ENCODE assay signal across 30 cellular contexts in genomic region chr7:101465131-101465530, GRCh38.
DNase-seq lines count a peak whose midpoint lies in the region; ATAC-seq lines count a peak whose summit lies in the region.
"Had no signal": no experiment of that assay in that cellular context is flagged by ENCODE, and none has a peak within 500 bp of the region (broad histone marks: within the 10 kb centered on the region; RNA-seq: fewer than 3 reads in every experiment).

No MANE protein-coding gene starts in this region.

- ATAC-seq in activated T-helper 17 cell treated with anti-CD3 and anti-CD28 coated beads, Interleukin-2, amount 50 U/mL, for 72 hours (replicated peaks) = no peak
- ATAC-seq in natural killer cell treated with Interleukin-12 subunit alpha and Interleukin-12 subunit beta and Interleukin-15 and Interleukin-18, amount 100 ng/mL, for 72 hours = no peak
- ATAC-seq: K562; left ventricle myocardium superior; PC-3; right lobe of liver; stimulated activated naive CD8-positive, alpha-beta T cell treated with anti-CD3 and anti-CD28 coated beads, Interleukin-15, amount 100 ng/mL, for 72 hours had no signal

- H3K9ac ChIP-seq in BLaER1 treated with 17β-estradiol and CSF1 and Interleukin-3, amounts not matched to agents 10 nM and 100 nM = peak overlapping the region in 7 of 11 experiments; percentile 9 to 62 (median 39); a peak in 9 of 22 replicates
- H3K9ac ChIP-seq: parathyroid adenoma had no signal

- no peaks in the 10 kb centered on the region for H3K36me3 ChIP-seq in BLaER1 treated with 17β-estradiol and CSF1 and Interleukin-3, amounts not matched to agents 10 nM and 100 nM
- H3K36me3 ChIP-seq: right lobe of liver, thyroid gland had no signal

- H3K4me1 Mint-ChIP-seq in T-helper 1 cell treated with Interleukin-12 subunit alpha and Interleukin-12 subunit beta and Interleukin-4 antibody, amounts not matched to agents 30 μg/mL and 1 μg/mL, for 36 hours (ENCODE audit: low read depth) = peaks cover 12% of the 10 kb centered on the region
- no peaks in the 10 kb centered on the region for H3K4me1 Mint-ChIP-seq in activated T-helper 17 cell treated with anti-CD3 and anti-CD28 coated beads, Interleukin-2, amount 50 U/mL, for 72 hours
- H3K4me1 Mint-ChIP-seq in natural killer cell treated with Interleukin-12 subunit alpha and Interleukin-12 subunit beta and Interleukin-15 and Interleukin-18, amount 100 ng/mL, for 72 hours (ENCODE audit: low read depth in 2 of 2) = peaks cover 4 to 12% of the 10 kb centered on the region in 2 donors

- H4K20me1 ChIP-seq in BLaER1 treated with 17β-estradiol and CSF1 and Interleukin-3, amounts not matched to agents 10 nM and 100 nM = no peaks in the 10 kb centered on the region

- H3K27ac Mint-ChIP-seq in T-helper 1 cell treated with Interleukin-12 subunit alpha and Interleukin-12 subunit beta and Interleukin-4 antibody, amounts not matched to agents 30 μg/mL and 1 μg/mL, for 36 hours = peak overlapping the region; percentile 71
- no peak overlapping the region for H3K27ac Mint-ChIP-seq in activated T-helper 17 cell treated with anti-CD3 and anti-CD28 coated beads, Interleukin-2, amount 50 U/mL, for 72 hours
- H3K27ac Mint-ChIP-seq in natural killer cell treated with Interleukin-12 subunit alpha and Interleukin-12 subunit beta and Interleukin-15 and Interleukin-18, amount 100 ng/mL, for 72 hours = peak overlapping the region in 1 of 2 donors; percentile 86

- H3K4me3 ChIP-seq in BLaER1 treated with 17β-estradiol and CSF1 and Interleukin-3, amounts not matched to agents 10 nM and 100 nM = no peak overlapping the region
- H3K4me3 ChIP-seq: K562, right lobe of liver, thyroid gland had no signal

- DNase-seq in T-helper 1 cell (no peak), DMS114 treated with DMSO at 0.1 percent for 48 hours (lab: John Stamatoyannopoulos, UW; ENCODE audit: unreplicated experiment) (no peak), ecto neural progenitor cell (ENCODE audit: low spot score) (no peak), NCI-H82 treated with DMSO at 0.1 percent for 48 hours (lab: John Stamatoyannopoulos, UW; ENCODE audit: unreplicated experiment) (no peak)
- DNase-seq in natural killer cell treated with Interleukin-12 subunit alpha and Interleukin-12 subunit beta and Interleukin-15 and Interleukin-18, amount 100 ng/mL, for 72 hours (ENCODE audit: low spot score) = no peak
- DNase-seq: activated CD4-positive, CD25-positive, alpha-beta regulatory T cell treated with anti-CD3 and anti-CD28 coated beads, Interleukin-2, amount 50 U/mL, for 72 hours; activated CD8-positive, alpha-beta memory T cell treated with anti-CD3 and anti-CD28 coated beads, Interleukin-2, amount 50 U/mL, for 4 hours; activated gamma-delta T cell treated with Interleukin-2 at 50 U/mL for 16 hours; cortex of kidney; DMS153; hypothalamus; left ventricle myocardium superior; midbrain; NCI-H1436; NCI-H2107; NCI-H446; PC-3; right lobe of liver; Right ventricle myocardium superior; stimulated activated CD4-positive, alpha-beta T cell treated with anti-CD3 and anti-CD28 coated beads, Interleukin-15, amount 100 ng/mL, for 24 hours; thyroid gland had no signal

- H3K4me2 ChIP-seq in BLaER1 treated with 17β-estradiol and CSF1 and Interleukin-3, amounts not matched to agents 10 nM and 100 nM = peak overlapping the region; percentile 55 to 87 (median 79)

- no peaks in the 10 kb centered on the region for H3K9me3 ChIP-seq in BLaER1 treated with 17β-estradiol and CSF1 and Interleukin-3, amounts not matched to agents 10 nM and 100 nM (replicated peaks in 1 of 11)
- H3K9me3 ChIP-seq: right lobe of liver, thyroid gland had no signal

- peak overlapping the region in 8 of 11 experiments; percentile 17 to 66 (median 48); a peak in 14 of 22 replicates for H3K27ac ChIP-seq in BLaER1 treated with 17β-estradiol and CSF1 and Interleukin-3, amounts not matched to agents 10 nM and 100 nM
- H3K27ac ChIP-seq: 22Rv1, parathyroid adenoma, right lobe of liver, thyroid gland had no signal

- H3K27me3 ChIP-seq in BLaER1 treated with 17β-estradiol and CSF1 and Interleukin-3, amounts not matched to agents 10 nM and 100 nM = no peaks in the 10 kb centered on the region
- H3K27me3 ChIP-seq: right lobe of liver, thyroid gland had no signal

- no peaks in the 10 kb centered on the region for H3K9me3 Mint-ChIP-seq in T-helper 1 cell treated with Interleukin-12 subunit alpha and Interleukin-12 subunit beta and Interleukin-4 antibody, amounts not matched to agents 30 μg/mL and 1 μg/mL, for 36 hours
- no peaks in the 10 kb centered on the region for H3K9me3 Mint-ChIP-seq in activated T-helper 17 cell treated with anti-CD3 and anti-CD28 coated beads, Interleukin-2, amount 50 U/mL, for 72 hours
- no peaks in the 10 kb centered on the region for H3K9me3 Mint-ChIP-seq in natural killer cell treated with Interleukin-12 subunit alpha and Interleukin-12 subunit beta and Interleukin-15 and Interleukin-18, amount 100 ng/mL, for 72 hours
- H3K9me3 Mint-ChIP-seq: CD8-positive, alpha-beta memory T cell; neural crest cell; stimulated activated naive CD8-positive, alpha-beta T cell treated with anti-CD3 and anti-CD28 coated beads, Interleukin-15, amount 100 ng/mL, for 72 hours had no signal

- no peaks in the 10 kb centered on the region for H3K36me3 Mint-ChIP-seq in T-helper 1 cell treated with Interleukin-12 subunit alpha and Interleukin-12 subunit beta and Interleukin-4 antibody, amounts not matched to agents 30 μg/mL and 1 μg/mL, for 36 hours (ENCODE audit: low read depth)
- H3K36me3 Mint-ChIP-seq in activated T-helper 17 cell treated with anti-CD3 and anti-CD28 coated beads, Interleukin-2, amount 50 U/mL, for 72 hours (ENCODE audit: low read depth) = no peaks in the 10 kb centered on the region
- H3K36me3 Mint-ChIP-seq in natural killer cell treated with Interleukin-12 subunit alpha and Interleukin-12 subunit beta and Interleukin-15 and Interleukin-18, amount 100 ng/mL, for 72 hours = no peaks in the 10 kb centered on the region
- H3K36me3 Mint-ChIP-seq: CD8-positive, alpha-beta memory T cell had no signal

- H3K4me1 ChIP-seq in BLaER1 treated with 17β-estradiol and CSF1 and Interleukin-3, amounts not matched to agents 10 nM and 100 nM = peaks cover 13 to 39% (median 29%) of the 10 kb centered on the region in 10 experiments
- H3K4me1 ChIP-seq: parathyroid adenoma, right lobe of liver, thyroid gland had no signal

- H3K27me3 Mint-ChIP-seq in T-helper 1 cell treated with Interleukin-12 subunit alpha and Interleukin-12 subunit beta and Interleukin-4 antibody, amounts not matched to agents 30 μg/mL and 1 μg/mL, for 36 hours (ENCODE audit: low read depth) = peaks cover 4% of the 10 kb centered on the region
- H3K27me3 Mint-ChIP-seq in activated T-helper 17 cell treated with anti-CD3 and anti-CD28 coated beads, Interleukin-2, amount 50 U/mL, for 72 hours = no peaks in the 10 kb centered on the region
- no peaks in the 10 kb centered on the region for H3K27me3 Mint-ChIP-seq in natural killer cell treated with Interleukin-12 subunit alpha and Interleukin-12 subunit beta and Interleukin-15 and Interleukin-18, amount 100 ng/mL, for 72 hours
- H3K27me3 Mint-ChIP-seq: stimulated activated naive CD8-positive, alpha-beta T cell treated with anti-CD3 and anti-CD28 coated beads, Interleukin-15, amount 100 ng/mL, for 72 hours had no signal

- peak overlapping the region; percentile 28 for H3K4me3 Mint-ChIP-seq in T-helper 1 cell treated with Interleukin-12 subunit alpha and Interleukin-12 subunit beta and Interleukin-4 antibody, amounts not matched to agents 30 μg/mL and 1 μg/mL, for 36 hours
- peak overlapping the region; percentile 27 for H3K4me3 Mint-ChIP-seq in activated T-helper 17 cell treated with anti-CD3 and anti-CD28 coated beads, Interleukin-2, amount 50 U/mL, for 72 hours
- peak overlapping the region; percentile 22 for H3K4me3 Mint-ChIP-seq in natural killer cell treated with Interleukin-12 subunit alpha and Interleukin-12 subunit beta and Interleukin-15 and Interleukin-18, amount 100 ng/mL, for 72 hours
- H3K4me3 Mint-ChIP-seq: neural crest cell had no signal
